In the genomic region with DNA sequence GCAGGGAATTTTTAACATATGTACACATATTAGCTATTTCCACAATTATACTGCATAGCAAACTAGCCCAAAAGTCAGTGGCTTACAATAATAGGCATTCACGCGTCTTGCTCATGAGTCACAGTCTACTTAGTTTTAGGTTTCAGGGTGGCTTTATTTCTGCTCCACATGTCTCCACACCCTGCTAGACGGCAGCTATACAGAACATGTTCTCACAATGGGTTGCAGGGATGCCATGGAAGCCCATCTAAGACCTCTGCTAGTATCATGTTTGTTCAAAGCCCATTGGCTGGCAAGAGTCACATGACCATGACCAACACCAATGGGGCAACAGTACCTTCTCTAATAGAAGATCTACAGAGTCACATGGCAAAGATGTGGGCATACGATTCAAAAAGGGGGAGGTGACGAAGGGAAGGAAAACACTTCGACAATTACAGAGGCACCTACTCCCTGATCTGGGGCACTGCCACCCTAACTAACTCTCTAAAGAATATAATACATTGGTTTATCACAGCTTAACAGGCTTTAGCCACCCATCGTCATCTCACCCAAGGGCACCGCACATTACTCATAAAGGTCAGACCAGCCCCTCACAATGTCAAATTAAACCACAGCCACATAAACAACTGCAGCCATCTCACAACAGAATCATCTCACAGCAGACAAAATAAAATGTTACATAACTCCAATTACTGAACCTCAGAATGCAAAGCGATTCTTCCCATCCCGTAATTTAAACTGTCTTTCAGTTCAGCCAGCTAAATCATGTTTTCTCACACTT, we compare ENCODE assay signal across 20 cellular contexts.
DNase-seq lines count a peak whose midpoint lies in the region; ATAC-seq and TF ChIP-seq lines count a peak whose summit lies in the region.
"Had no signal": no experiment of that assay in that cellular context is flagged by ENCODE, and none has a peak within 500 bp of the region (broad histone marks: within the 10 kb centered on the region; RNA-seq: fewer than 3 reads in every experiment).

No MANE protein-coding gene starts in this region.

- no peak overlapping the region for H3K4me3 Mint-ChIP-seq in activated naive CD8-positive, alpha-beta T cell treated with anti-CD3 and anti-CD28 coated beads, Interleukin-2, amount 50 U/mL, for 24 hours
- H3K4me3 Mint-ChIP-seq: activated CD8-positive, alpha-beta memory T cell treated with anti-CD3 and anti-CD28 coated beads, Interleukin-2, amount 10 ng/mL, durations not matched to agents 7 days and 5 days; activated naive CD4-positive, alpha-beta T cell treated with anti-CD3 and anti-CD28 coated beads, Interleukin-2, amount 10 ng/mL, durations not matched to agents 7 days and 5 days; CD4-positive, alpha-beta T cell; HFFc6 had no signal

- H3K4me1 ChIP-seq in testis, result no peaks in the 10 kb centered on the region
- H3K4me1 ChIP-seq in right atrium auricular region, result no peaks in the 10 kb centered on the region
- H3K4me1 ChIP-seq: psoas muscle had no signal

- TF ChIP-seq CTCF in astrocyte of the cerebellum (IDR thresholded peaks at IDR 0.05; ENCODE audit: low read depth, low read length, missing control alignments) (no peak), testis (IDR thresholded peaks at IDR 0.05) (no peak), right atrium auricular region (IDR thresholded peaks at IDR 0.05) (no peak)

- WGBS in testis, 2 donors, result 66 to 77% methylated on average over 10 of the region's 10 CpGs

- no peaks in the 10 kb centered on the region for H3K36me3 ChIP-seq in testis (ENCODE audit: low read depth, missing control alignments)
- H3K36me3 ChIP-seq in right atrium auricular region, result no peaks in the 10 kb centered on the region
- H3K36me3 ChIP-seq: WERI-Rb-1 had no signal

- H3K27ac Mint-ChIP-seq in activated naive CD8-positive, alpha-beta T cell treated with anti-CD3 and anti-CD28 coated beads, Interleukin-2, amount 50 U/mL, for 24 hours, result no peak overlapping the region
- H3K27ac Mint-ChIP-seq: activated CD8-positive, alpha-beta memory T cell treated with anti-CD3 and anti-CD28 coated beads, Interleukin-2, amount 10 ng/mL, durations not matched to agents 7 days and 5 days; activated naive CD4-positive, alpha-beta T cell treated with anti-CD3 and anti-CD28 coated beads, Interleukin-2, amount 10 ng/mL, durations not matched to agents 7 days and 5 days; CD4-positive, alpha-beta T cell; HFFc6 had no signal

- intact Hi-C loops in testis (cut with DNase I; ENCODE audit: low total_unique reads), result no loop called here

- H3K4me3 ChIP-seq in astrocyte of the cerebellum (ENCODE audit: low read depth, low read length) (no peak overlapping the region), testis (peak overlapping the region in 1 of 2 donors; percentile 0), right atrium auricular region (no peak overlapping the region)
- H3K4me3 ChIP-seq: psoas muscle had no signal

- TF ChIP-seq POLR2A in testis (IDR thresholded peaks at IDR 0.05), result no peak

- H3K27ac ChIP-seq in testis (no peak overlapping the region), right atrium auricular region (no peak overlapping the region)
- H3K27ac ChIP-seq: psoas muscle, WERI-Rb-1 had no signal

- H3K9me3 ChIP-seq in testis (no peaks in the 10 kb centered on the region), right atrium auricular region (no peaks in the 10 kb centered on the region)
- H3K9me3 ChIP-seq: psoas muscle had no signal

- no peaks in the 10 kb centered on the region for H3K36me3 Mint-ChIP-seq in activated naive CD8-positive, alpha-beta T cell treated with anti-CD3 and anti-CD28 coated beads, Interleukin-2, amount 50 U/mL, for 24 hours (ENCODE audit: low read depth)
- H3K36me3 Mint-ChIP-seq: activated CD8-positive, alpha-beta memory T cell treated with anti-CD3 and anti-CD28 coated beads, Interleukin-2, amount 10 ng/mL, durations not matched to agents 7 days and 5 days; activated naive CD4-positive, alpha-beta T cell treated with anti-CD3 and anti-CD28 coated beads, Interleukin-2, amount 10 ng/mL, durations not matched to agents 7 days and 5 days had no signal

- H3K4me1 Mint-ChIP-seq in activated naive CD8-positive, alpha-beta T cell treated with anti-CD3 and anti-CD28 coated beads, Interleukin-2, amount 50 U/mL, for 24 hours, result no peaks in the 10 kb centered on the region
- H3K4me1 Mint-ChIP-seq: activated CD8-positive, alpha-beta memory T cell treated with anti-CD3 and anti-CD28 coated beads, Interleukin-2, amount 10 ng/mL, durations not matched to agents 7 days and 5 days; activated naive CD4-positive, alpha-beta T cell treated with anti-CD3 and anti-CD28 coated beads, Interleukin-2, amount 10 ng/mL, durations not matched to agents 7 days and 5 days had no signal

- in situ Hi-C loops in astrocyte of the cerebellum (cut with HindIII; ENCODE audit: low sequenced_read_pairs), result no loop called here

- H3K27me3 ChIP-seq in testis, result no peaks in the 10 kb centered on the region
- H3K27me3 ChIP-seq in right atrium auricular region, result no peaks in the 10 kb centered on the region

- no peaks in the 10 kb centered on the region for H3K27me3 Mint-ChIP-seq in activated naive CD8-positive, alpha-beta T cell treated with anti-CD3 and anti-CD28 coated beads, Interleukin-2, amount 50 U/mL, for 24 hours
- H3K27me3 Mint-ChIP-seq: activated CD8-positive, alpha-beta memory T cell treated with anti-CD3 and anti-CD28 coated beads, Interleukin-2, amount 10 ng/mL, durations not matched to agents 7 days and 5 days; activated naive CD4-positive, alpha-beta T cell treated with anti-CD3 and anti-CD28 coated beads, Interleukin-2, amount 10 ng/mL, durations not matched to agents 7 days and 5 days; CD4-positive, alpha-beta T cell had no signal

- ATAC-seq in activated naive CD8-positive, alpha-beta T cell treated with anti-CD3 and anti-CD28 coated beads, Interleukin-2, amount 50 U/mL, for 24 hours, result no peak
- no peak for ATAC-seq in HG03025 (IDR thresholded peaks at IDR 0.05; ENCODE audit: low FRiP score, unreplicated experiment)
- ATAC-seq: activated CD8-positive, alpha-beta memory T cell treated with anti-CD3 and anti-CD28 coated beads, Interleukin-2, amount 10 ng/mL, durations not matched to agents 7 days and 5 days; left colon; psoas muscle had no signal

- DNase-seq in M059J (ENCODE audit: low read depth) (peak; percentile 72), astrocyte of the cerebellum (ENCODE audit: low read depth) (peak; percentile 46), fibroblast of the conjunctiva (ENCODE audit: low read depth) (peak; percentile 72), testis (peak; percentile 77), OCI-M1 (lab: John Stamatoyannopoulos, UW) (no peak), right atrium auricular region (ENCODE audit: low spot score) (no peak)
- DNase-seq in activated naive CD8-positive, alpha-beta T cell treated with anti-CD3 and anti-CD28 coated beads, Interleukin-2, amount 50 U/mL, for 24 hours, result no peak
- DNase-seq: activated CD8-positive, alpha-beta memory T cell treated with anti-CD3 and anti-CD28 coated beads, Interleukin-2, amount 10 ng/mL, durations not matched to agents 7 days and 5 days; activated naive CD4-positive, alpha-beta T cell treated with anti-CD3 and anti-CD28 coated beads, Interleukin-2, amount 10 ng/mL, durations not matched to agents 7 days and 5 days; CD4-positive, alpha-beta T cell; cerebellar nuclear complex; HFFc6; hippocampal formation; left colon; NCI-H1930; NCI-H524; psoas muscle; SW 1271; WERI-Rb-1 had no signal

- no peaks in the 10 kb centered on the region for H3K9me3 Mint-ChIP-seq in activated naive CD8-positive, alpha-beta T cell treated with anti-CD3 and anti-CD28 coated beads, Interleukin-2, amount 50 U/mL, for 24 hours
- H3K9me3 Mint-ChIP-seq: CD4-positive, alpha-beta T cell had no signal

Comparison
In these comparisons a context has a peak if more than half of its experiments do, and no peak if none do; other contexts are left out.
1. DNase-seq: peak in M059J (single experiment), astrocyte of the cerebellum (single experiment), fibroblast of the conjunctiva (single experiment) and testis (single experiment); none in OCI-M1 (single experiment), right atrium auricular region (single experiment) and activated naive CD8-positive, alpha-beta T cell treated with anti-CD3 and anti-CD28 coated beads, Interleukin-2, amount 50 U/mL, for 24 hours (single experiment).